ENCODE assay signal across 29 cellular contexts in genomic region chr10:66886848-66887247, GRCh38. TPM values are rescaled to one million over a fixed set of nuclear protein-coding genes. Genes with fewer than 3 reads are reported as not detected.
"Had no signal": no experiment of that assay in that cellular context is flagged by ENCODE, and none has a peak within 500 bp of the region (broad histone marks: within the 10 kb centered on the region; RNA-seq: fewer than 3 reads in every experiment).

No MANE protein-coding gene starts in this region.

- DNase-seq: colonic mucosa; cortex of kidney; dermis blood vessel endothelial cell; dorsolateral prefrontal cortex; effector CD4-positive, alpha-beta T cell; effector CD8-positive, alpha-beta T cell; effector memory CD4-positive, alpha-beta T cell; effector memory CD8-positive, alpha-beta T cell; endodermal cell; erythroblast; esophagus squamous epithelium; foreskin fibroblast; foreskin keratinocyte; foreskin melanocyte; gastrocnemius medialis; glutamatergic neuron; head of caudate nucleus; heart left ventricle; heart right ventricle had no signal

- H3K27ac ChIP-seq: colonic mucosa, coronary artery, dorsolateral prefrontal cortex, epithelial cell of prostate, esophagus muscularis mucosa, esophagus squamous epithelium, foreskin keratinocyte, gastrocnemius medialis, gastroesophageal sphincter, heart left ventricle, heart right ventricle had no signal

- H3K27me3 ChIP-seq: colonic mucosa, dorsolateral prefrontal cortex, esophagus muscularis mucosa, esophagus squamous epithelium, foreskin keratinocyte, gastrocnemius medialis, gastroesophageal sphincter, heart left ventricle, heart right ventricle had no signal

- FAIRE-seq: colon, endometrium, endothelial cell of umbilical vein, frontal cortex had no signal

- H3K4me3 ChIP-seq: colonic mucosa, coronary artery, dorsolateral prefrontal cortex, esophagus muscularis mucosa, esophagus squamous epithelium, gastrocnemius medialis, gastroesophageal sphincter, heart left ventricle, heart right ventricle had no signal

- H3K36me3 ChIP-seq: colonic mucosa, esophagus muscularis mucosa, esophagus squamous epithelium, gastrocnemius medialis, gastroesophageal sphincter, heart left ventricle, heart right ventricle had no signal

- H3K9me3 ChIP-seq: colonic mucosa, esophagus muscularis mucosa, esophagus squamous epithelium, gastrocnemius medialis, gastroesophageal sphincter, heart left ventricle, heart right ventricle had no signal

RNA-seq across cellular contexts. Expression of gene LRRTM3, which starts 39.0 kb away (rescaled TPM):
- polyA plus RNA-seq: endothelial cell of umbilical vein, esophagus, fibroblast of lung, foreskin keratinocyte, heart left ventricle, heart right ventricle had no signal
